8 cellular contexts compared by ENCODE assay signal in the genomic region with DNA sequence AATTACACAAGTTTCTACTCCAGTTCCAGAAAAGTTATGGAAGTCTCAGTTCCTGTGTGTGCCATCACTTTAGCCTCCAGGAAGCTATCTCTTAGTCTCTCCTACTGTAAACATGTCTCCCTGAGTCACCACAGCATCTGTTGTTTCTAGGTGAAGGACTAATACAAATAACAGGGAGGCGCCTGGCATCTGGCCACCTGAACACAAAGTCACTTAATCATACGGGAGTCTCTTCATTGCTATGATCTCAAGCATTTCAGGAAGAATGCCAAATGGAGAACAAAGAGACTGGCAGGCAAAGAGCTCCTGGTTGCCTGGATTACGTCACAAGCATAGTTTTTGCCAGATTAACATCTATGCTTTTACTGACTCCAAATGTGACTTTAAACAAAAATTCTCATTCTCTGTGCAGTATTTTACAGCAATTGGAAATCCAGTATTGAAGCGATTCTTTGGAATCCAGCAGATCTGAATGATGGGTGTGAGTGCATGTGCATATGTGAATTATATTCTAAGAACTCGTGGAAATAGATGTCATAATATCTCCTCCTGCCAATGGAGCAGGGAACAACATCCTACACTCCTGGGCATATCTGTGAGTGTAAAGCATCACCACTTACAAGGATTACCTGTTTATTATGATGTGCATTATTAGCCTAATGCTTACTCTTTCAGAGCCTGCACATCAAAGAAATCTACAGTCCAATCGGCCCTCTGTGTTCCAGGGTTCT.
A peak's percentile ranks its signal among the peaks of the same experiment; 100 is the strongest.
DNase-seq lines count a peak whose midpoint lies in the region; ATAC-seq and TF ChIP-seq lines count a peak whose summit lies in the region.
"Had no signal": no experiment of that assay in that cellular context is flagged by ENCODE, and none has a peak within 500 bp of the region (broad histone marks: within the 10 kb centered on the region; RNA-seq: fewer than 3 reads in every experiment).

No MANE protein-coding gene starts in this region.

- no peaks in the 10 kb centered on the region for H3K27me3 Mint-ChIP-seq in activated naive CD4-positive, alpha-beta T cell treated with anti-CD3 and anti-CD28 coated beads, Interleukin-2, amount 10 ng/mL, durations not matched to agents 7 days and 5 days
- H3K27me3 Mint-ChIP-seq in activated T-cell treated with anti-CD3 and anti-CD28 coated beads, Interleukin-2, amount 50 U/mL, for 4 hours (ENCODE audit: low read depth) = no peaks in the 10 kb centered on the region

- 75% methylated on average over 6 of the region's 6 CpGs for WGBS in smooth muscle cell (ENCODE audit: low lambda C conversion rate)

- no peak overlapping the region for H3K27ac Mint-ChIP-seq in activated naive CD4-positive, alpha-beta T cell treated with anti-CD3 and anti-CD28 coated beads, Interleukin-2, amount 10 ng/mL, durations not matched to agents 7 days and 5 days

- no peaks in the 10 kb centered on the region for H3K9me2 ChIP-seq in Loucy (replicated peaks; ENCODE audit: low read depth, low read length)

- intact Hi-C loops in cardiac septum (cut with DNase I) = no loop called here
- intact Hi-C loops in colonic mucosa (cut with DNase I) = no loop called here

- no peak overlapping the region for H3K9ac ChIP-seq in Loucy (ENCODE audit: low read depth, low read length, poor library complexity, severe bottlenecking)
- H3K9ac ChIP-seq in smooth muscle cell (ENCODE audit: low read depth) = no peak overlapping the region
- no peak overlapping the region for H3K9ac ChIP-seq in colonic mucosa (ENCODE audit: low read depth in 2 of 2, low read length in 2 of 2)

- no peaks in the 10 kb centered on the region for H3K36me3 Mint-ChIP-seq in activated naive CD4-positive, alpha-beta T cell treated with anti-CD3 and anti-CD28 coated beads, Interleukin-2, amount 10 ng/mL, durations not matched to agents 7 days and 5 days
- no peaks in the 10 kb centered on the region for H3K36me3 Mint-ChIP-seq in activated T-cell treated with anti-CD3 and anti-CD28 coated beads, Interleukin-2, amount 50 U/mL, for 4 hours (ENCODE audit: insufficient read depth)

- no peaks in the 10 kb centered on the region for H3K4me1 ChIP-seq in Loucy (ENCODE audit: insufficient read depth, low read length, poor library complexity, severe bottlenecking)
- peaks cover 11% of the 10 kb centered on the region for H3K4me1 ChIP-seq in smooth muscle cell (ENCODE audit: low read depth)
- no peaks in the 10 kb centered on the region for H3K4me1 ChIP-seq in colonic mucosa

- no peaks in the 10 kb centered on the region for H3K9me3 Mint-ChIP-seq in activated naive CD4-positive, alpha-beta T cell treated with anti-CD3 and anti-CD28 coated beads, Interleukin-2, amount 10 ng/mL, durations not matched to agents 7 days and 5 days
- peaks cover 3% of the 10 kb centered on the region for H3K9me3 Mint-ChIP-seq in activated T-cell treated with anti-CD3 and anti-CD28 coated beads, Interleukin-2, amount 50 U/mL, for 4 hours

- H3K4me2 ChIP-seq in Loucy (ENCODE audit: low read depth, low read length, poor library complexity, severe bottlenecking) (no peak overlapping the region), smooth muscle cell (no peak overlapping the region)

- H3K9me3 ChIP-seq in Loucy (ENCODE audit: insufficient read depth, low read depth, low read length) = no peaks in the 10 kb centered on the region
- H3K9me3 ChIP-seq in smooth muscle cell (replicated peaks; ENCODE audit: low read depth) = no peaks in the 10 kb centered on the region
- H3K9me3 ChIP-seq in colonic mucosa = no peaks in the 10 kb centered on the region

- TF ChIP-seq CTCF in Loucy (conservative IDR thresholded peaks at IDR 0.05; ENCODE audit: low read length) (no peak), smooth muscle cell (IDR thresholded peaks at IDR 0.05; ENCODE audit: borderline replicate concordance, insufficient read depth, poor library complexity, severe bottlenecking) (no peak), colonic mucosa (IDR thresholded peaks at IDR 0.05) (no peak)

- no peaks in the 10 kb centered on the region for H4K20me1 ChIP-seq in Loucy (ENCODE audit: insufficient read depth, low read length, poor library complexity, severe bottlenecking)
- no peaks in the 10 kb centered on the region for H4K20me1 ChIP-seq in smooth muscle cell (ENCODE audit: low read depth)

- no peak overlapping the region for H3K4me3 ChIP-seq in Loucy (ENCODE audit: low read length, poor library complexity, severe bottlenecking)
- no peak overlapping the region for H3K4me3 ChIP-seq in smooth muscle cell
- no peak overlapping the region for H3K4me3 ChIP-seq in colonic mucosa
- H3K4me3 ChIP-seq: skin epidermis had no signal

- peak overlapping the region; percentile 49 for H3K27ac ChIP-seq in smooth muscle cell (ENCODE audit: low read depth)
- no peak overlapping the region for H3K27ac ChIP-seq in colonic mucosa
- H3K27ac ChIP-seq: skin epidermis had no signal

- DNase-seq in SK-N-DZ (ENCODE audit: low spot score) = peak; percentile 61
- DNase-seq in cardiac septum (ENCODE audit: low spot score) = peak; percentile 80
- no peak for DNase-seq in smooth muscle cell (lab: John Stamatoyannopoulos, UW; ENCODE audit: unreplicated experiment)
- no peak for DNase-seq in colonic mucosa
- DNase-seq in activated naive CD4-positive, alpha-beta T cell treated with anti-CD3 and anti-CD28 coated beads, Interleukin-2, amount 10 ng/mL, durations not matched to agents 7 days and 5 days = no peak
- DNase-seq in activated T-cell treated with anti-CD3 and anti-CD28 coated beads, Interleukin-2, amount 50 U/mL, for 4 hours = no peak

- H3K4me3 Mint-ChIP-seq in activated naive CD4-positive, alpha-beta T cell treated with anti-CD3 and anti-CD28 coated beads, Interleukin-2, amount 10 ng/mL, durations not matched to agents 7 days and 5 days = no peak overlapping the region
- H3K4me3 Mint-ChIP-seq in activated T-cell treated with anti-CD3 and anti-CD28 coated beads, Interleukin-2, amount 50 U/mL, for 4 hours = no peak overlapping the region

- H3F3A ChIP-seq in Loucy (ENCODE audit: low read depth) (no peaks in the 10 kb centered on the region), smooth muscle cell (ENCODE audit: low read depth) (peaks cover 9% of the 10 kb centered on the region)

- ATAC-seq in activated T-cell treated with anti-CD3 and anti-CD28 coated beads, Interleukin-2, amount 50 U/mL, for 4 hours = no peak

- H3K4me1 Mint-ChIP-seq in activated naive CD4-positive, alpha-beta T cell treated with anti-CD3 and anti-CD28 coated beads, Interleukin-2, amount 10 ng/mL, durations not matched to agents 7 days and 5 days = no peaks in the 10 kb centered on the region
- H3K4me1 Mint-ChIP-seq in activated T-cell treated with anti-CD3 and anti-CD28 coated beads, Interleukin-2, amount 50 U/mL, for 4 hours (ENCODE audit: low read depth) = no peaks in the 10 kb centered on the region

- no peaks in the 10 kb centered on the region for H3K27me3 ChIP-seq in Loucy (ENCODE audit: insufficient read depth, low read length, poor library complexity, severe bottlenecking)
- H3K27me3 ChIP-seq in smooth muscle cell (ENCODE audit: low read depth) = no peaks in the 10 kb centered on the region
- no peaks in the 10 kb centered on the region for H3K27me3 ChIP-seq in colonic mucosa

- H2AFZ ChIP-seq in Loucy (ENCODE audit: low read length) (0 out of 2 replicates have a peak overlapping the region, but pooled peaks have one; percentile 26), smooth muscle cell (ENCODE audit: low read depth) (peak overlapping the region; percentile 38)

- CTCF ChIA-PET in activated naive CD4-positive, alpha-beta T cell treated with anti-CD3 and anti-CD28 coated beads, Interleukin-2, amount 10 ng/mL, durations not matched to agents 7 days and 5 days (lab: Charles Lee) = no interaction called here

- H3K36me3 ChIP-seq in Loucy (ENCODE audit: insufficient read depth, low read length) = no peaks in the 10 kb centered on the region
- no peaks in the 10 kb centered on the region for H3K36me3 ChIP-seq in smooth muscle cell (ENCODE audit: low read depth)
- H3K36me3 ChIP-seq in colonic mucosa = no peaks in the 10 kb centered on the region

- H3K79me2 ChIP-seq in Loucy (ENCODE audit: insufficient read depth, low read length) (no peaks in the 10 kb centered on the region), smooth muscle cell (ENCODE audit: low read depth) (no peaks in the 10 kb centered on the region)

Comparison
In these comparisons a context has a peak if more than half of its experiments do, and no peak if none do; other contexts are left out.
1. DNase-seq: peak in SK-N-DZ (single experiment) and cardiac septum (single experiment); none in smooth muscle cell (single experiment), colonic mucosa (single experiment), activated naive CD4-positive, alpha-beta T cell treated with anti-CD3 and anti-CD28 coated beads, Interleukin-2, amount 10 ng/mL, durations not matched to agents 7 days and 5 days (single experiment) and activated T-cell treated with anti-CD3 and anti-CD28 coated beads, Interleukin-2, amount 50 U/mL, for 4 hours (single experiment).